ENCODE assay signal across 29 cellular contexts in genomic region chr15:23052522-23052921, GRCh38.
"Had no signal": no experiment of that assay in that cellular context is flagged by ENCODE, and none has a peak within 500 bp of the region (broad histone marks: within the 10 kb centered on the region; RNA-seq: fewer than 3 reads in every experiment).

No MANE protein-coding gene starts in this region.

- H3K27ac ChIP-seq: brain microvascular endothelial cell, coronary artery, dorsolateral prefrontal cortex, heart right ventricle, WERI-Rb-1 had no signal

- ATAC-seq: activated CD4-positive, CD25-positive, alpha-beta regulatory T cell treated with anti-CD3 and anti-CD28 coated beads, Interleukin-2, amount 50 U/mL, for 24 hours; activated CD8-positive, alpha-beta T cell treated with anti-CD3 and anti-CD28 coated beads for 36 hours; activated T-cell treated with anti-CD3 and anti-CD28 coated beads, Interleukin-2, amount 50 U/mL, for 4 hours; activated T-helper 17 cell treated with anti-CD3 and anti-CD28 coated beads, Interleukin-2, amount 50 U/mL, for 72 hours; esophagus mucosa; heart right ventricle; T-helper 17 cell had no signal

- H3K36me3 ChIP-seq: brain microvascular endothelial cell, heart right ventricle, WERI-Rb-1 had no signal

- DNase-seq: activated B cell treated with CpG ODN at 0.5 μM for 24 hours; activated CD4-positive, alpha-beta T cell treated with anti-CD3 and anti-CD28 coated beads for 48 hours; activated CD4-positive, alpha-beta T cell treated with anti-CD3 and anti-CD28 coated beads, Interleukin-2, amount 50 U/mL, for 1 hour; activated CD4-positive, alpha-beta T cell treated with anti-CD3 and anti-CD28 coated beads, Interleukin-2, amount 50 U/mL, for 48 hours; activated CD8-positive, alpha-beta memory T cell treated with anti-CD3 and anti-CD28 coated beads for 24 hours; activated CD8-positive, alpha-beta T cell treated with anti-CD3 and anti-CD28 coated beads for 36 hours; activated effector memory CD4-positive, alpha-beta T cell treated with Interleukin-2 at 50 U/mL for 16 hours; activated gamma-delta T cell treated with Interleukin-2 at 50 U/mL for 16 hours; activated naive CD4-positive, alpha-beta T cell treated with anti-CD3 and anti-CD28 coated beads, Interleukin-2, amount 50 U/mL, for 16 hours; activated naive CD4-positive, alpha-beta T cell treated with Interleukin-2 at 50 U/mL for 16 hours; activated T-cell treated with anti-CD3 and anti-CD28 coated beads, Interleukin-2, amount 50 U/mL, for 4 hours; amniotic stem cell; anterior cingulate cortex; brain microvascular endothelial cell; dorsolateral prefrontal cortex; effector memory CD4-positive, alpha-beta T cell; endodermal cell; foreskin fibroblast; heart right ventricle; T-helper 17 cell; T1000; WERI-Rb-1 had no signal

- H3K4me3 ChIP-seq: coronary artery, dorsolateral prefrontal cortex, heart right ventricle had no signal

- FAIRE-seq: astrocyte, bronchial epithelial cell, frontal cortex had no signal

- H3K4me1 ChIP-seq: heart right ventricle had no signal
